ENCODE assay signal across 7 cellular contexts in genomic region chr2:127080941-127081769, GRCh38. TPM values are rescaled to one million over a fixed set of nuclear protein-coding genes. Genes with fewer than 3 reads are reported as not detected.
A peak's percentile ranks its signal among the peaks of the same experiment; 100 is the strongest.
DNase-seq lines count a peak whose midpoint lies in the region; ATAC-seq and TF ChIP-seq lines count a peak whose summit lies in the region.

No MANE protein-coding gene starts in this region.

- WGBS in esophagus squamous epithelium, 2 donors: 58 to 89% methylated on average over 3 to 6 of the region's 24 CpGs

- intact Hi-C loops in esophagus squamous epithelium (cut with DNase I): no loop called here

- peak; percentile 29 to 41 for DNase-seq in activated CD4-positive, alpha-beta T cell treated with anti-CD3 and anti-CD28 coated beads, Interleukin-2, amount 50 U/mL, for 4 hours
- DNase-seq in esophagus squamous epithelium (lab: John Stamatoyannopoulos, UW) (no peak), DMS153 treated with DMSO at 0.1 percent for 48 hours (lab: John Stamatoyannopoulos, UW; ENCODE audit: unreplicated experiment) (no peak), NCI-H146 treated with DMSO at 0.1 percent for 48 hours (lab: John Stamatoyannopoulos, UW; ENCODE audit: unreplicated experiment) (no peak)
- DNase-seq in stimulated activated CD4-positive, alpha-beta T cell treated with anti-CD3 and anti-CD28 coated beads, Interleukin-4, amount 100 ng/mL, for 1 hour: peak; percentile 51

- ATAC-seq in GM19328 (IDR thresholded peaks at IDR 0.05; ENCODE audit: unreplicated experiment) (peak; percentile 45), HG03175 (IDR thresholded peaks at IDR 0.05; ENCODE audit: unreplicated experiment) (peak; percentile 34)

- H3K4me1 ChIP-seq in esophagus squamous epithelium: peaks cover 34 to 94% (median 49%) of the 10 kb centered on the region in 3 donors

- H3K9me3 ChIP-seq in esophagus squamous epithelium: no peaks in the 10 kb centered on the region

- no peak for TF ChIP-seq CTCF in esophagus squamous epithelium (IDR thresholded peaks at IDR 0.05)

- H3K27me3 ChIP-seq in esophagus squamous epithelium: no peaks in the 10 kb centered on the region

- no peak for TF ChIP-seq POLR2A in esophagus squamous epithelium (IDR thresholded peaks at IDR 0.05)

- H3K27ac ChIP-seq in esophagus squamous epithelium: peak overlapping the region; percentile 62 to 92 (median 73)

- H3K36me3 ChIP-seq in esophagus squamous epithelium: no peaks in the 10 kb centered on the region

- H3K4me3 ChIP-seq in esophagus squamous epithelium: peak overlapping the region in 3 of 4 donors; percentile 21 to 50 (median 37)

RNA-seq across cellular contexts. Expression of gene BIN1, which starts 25.8 kb away (rescaled TPM):
- 10 to 100 TPM; 10.8 to 23.3 (median 15.5) TPM for total RNA-seq in esophagus squamous epithelium

Comparison
In these comparisons a context has a peak if more than half of its experiments do, and no peak if none do; other contexts are left out.
1. DNase-seq: peak in activated CD4-positive, alpha-beta T cell treated with anti-CD3 and anti-CD28 coated beads, Interleukin-2, amount 50 U/mL, for 4 hours (2 of 2) and stimulated activated CD4-positive, alpha-beta T cell treated with anti-CD3 and anti-CD28 coated beads, Interleukin-4, amount 100 ng/mL, for 1 hour (single experiment); none in esophagus squamous epithelium (single experiment), DMS153 treated with DMSO at 0.1 percent for 48 hours (single experiment) and NCI-H146 treated with DMSO at 0.1 percent for 48 hours (single experiment).